In genomic region chr6:38012573-38012972, GRCh38 we compare ENCODE assay signal across 8 cellular contexts.
DNase-seq lines count a peak whose midpoint lies in the region; ATAC-seq, FAIRE-seq and TF ChIP-seq lines count a peak whose summit lies in the region.

No MANE protein-coding gene starts in this region.

- TF ChIP-seq CTCF in A673 (conservative IDR thresholded peaks at IDR 0.05; ENCODE audit: low read depth, low read length) (peak; percentile 83), GM12864 (IDR thresholded peaks at IDR 0.05; ENCODE audit: low read depth, low read length, missing control alignments) (peak; percentile 87), GM12878 (IDR thresholded peaks at IDR 0.05 in 2 of 3, conservative IDR thresholded peaks at IDR 0.05 in 1 of 3; ENCODE audit: control insufficient read depth in 2 of 3, extremely low read depth in 1 of 3, insufficient read depth in 1 of 3, low read depth in 3 of 3, low read length in 3 of 3) (peak; percentile 72 to 85 (median 76)), kidney epithelial cell (IDR thresholded peaks at IDR 0.05; ENCODE audit: insufficient read depth, low read length, poor library complexity, severe bottlenecking) (peak; percentile 70), thyroid gland (IDR thresholded peaks at IDR 0.05) (peak; percentile 21 to 57 (median 36))

- peak; percentile 75 for FAIRE-seq in GM12878 (lab: Jason Lieb, UNC)

- CTCF ChIA-PET in A673 (lab: Charles Lee) (no interaction called here), GM12878 (lab: Yijun Ruan, JAX) (interaction anchor here (0.9 to 2.8 kb wide), 19 partner anchors 9 to 481 kb away, joined by 3 to 24 read pairs (median 6); no protein-coding TSS in a partner anchor)

- TF ChIP-seq EP300 in GM12878 (IDR thresholded peaks at IDR 0.05; ENCODE audit: borderline replicate concordance in 1 of 2, control insufficient read depth in 1 of 2, low read depth in 2 of 2, low read length in 2 of 2) = no peak

- SMC1A ChIA-PET in GM12878 (lab: Charles Lee; ENCODE audit: uncharacterized antibody, unreplicated experiment) = interaction anchor here (0.7 to 3.0 kb wide), 17 partner anchors 10 to 559 kb away, joined by 3 to 13 read pairs (median 4); partner anchors contain the start of gene ZFAND3

- H3K36me3 ChIP-seq in A673 (ENCODE audit: insufficient read depth, low read length, poor library complexity, severe bottlenecking) (no peaks in the 10 kb centered on the region), GM12878 (ENCODE audit: control insufficient read depth in 2 of 2, insufficient read depth in 2 of 2, low read length in 1 of 2) (no peaks in the 10 kb centered on the region), kidney epithelial cell (ENCODE audit: control insufficient read depth, insufficient read depth, low read length) (no peaks in the 10 kb centered on the region), thyroid gland (no peaks in the 10 kb centered on the region)

- WGBS in GM12878 (ENCODE audit: insufficient coverage, insufficient replicate concordance, low lambda C conversion rate, missing lambda C conversion rate) = 20% methylated on average over 5 of the region's 5 CpGs
- 69 to 77% methylated on average over 5 of the region's 5 CpGs for WGBS in thyroid gland, 2 donors

- H3K4me3 ChIP-seq in A673 (ENCODE audit: low read depth, low read length, poor library complexity, severe bottlenecking) (no peak overlapping the region), GM12864 (ENCODE audit: low read depth, low read length) (no peak overlapping the region), GM12878 (no peak overlapping the region), kidney epithelial cell (ENCODE audit: low read depth, low read length) (no peak overlapping the region), thyroid gland (replicated peaks in 1 of 3) (no peak overlapping the region)

- no peak overlapping the region for H3K9ac ChIP-seq in GM12878 (ENCODE audit: control insufficient read depth, insufficient read depth, low read length)

- no TSS peak for BruUV-seq in A673 (replicated peaks; lab: Mats Ljungman, UMichigan)
- no TSS peak for BruUV-seq in GM12878 (replicated peaks; lab: Mats Ljungman, UMichigan)

- no peak overlapping the region for H3K4me2 ChIP-seq in GM12878 (ENCODE audit: control insufficient read depth, insufficient read depth)

- no peak overlapping the region for H3K27ac ChIP-seq in A673 (ENCODE audit: low read depth, low read length, poor library complexity, severe bottlenecking)
- no peak overlapping the region for H3K27ac ChIP-seq in GM12878 (ENCODE audit: control insufficient read depth, insufficient read depth)
- no peak overlapping the region for H3K27ac ChIP-seq in thyroid gland

- in situ Hi-C loops in GM12878 (cut with MboI) = loop anchor here (25.0 kb wide), 1 partner anchor 300 kb away; no protein-coding TSS in a partner anchor

- peak; percentile 60 for DNase-seq in A673 (ENCODE audit: low spot score)
- DNase-seq in GM12864 (ENCODE audit: low read depth) = peak; percentile 38
- DNase-seq in NCI-H446 treated with DMSO at 0.1 percent for 48 hours (lab: John Stamatoyannopoulos, UW) = peak; percentile 40
- DNase-seq in GM12878 (ENCODE audit: low read depth, low spot score) = no peak
- DNase-seq in kidney epithelial cell (ENCODE audit: low read depth) = peak; percentile 16
- peak in 1 of 2 donors; percentile 20 for DNase-seq in thyroid gland
- no peak for DNase-seq in SKM-1 treated with dmso at 0.1 percent for 144 hours (lab: John Stamatoyannopoulos, UW; ENCODE audit: unreplicated experiment)

- ATAC-seq in GM12878 (peak; percentile 94), HG02970 (IDR thresholded peaks at IDR 0.05; ENCODE audit: low FRiP score, unreplicated experiment) (no peak)

- no peaks in the 10 kb centered on the region for H3K4me1 ChIP-seq in A673 (ENCODE audit: insufficient read depth, low read length, poor library complexity, severe bottlenecking)
- no peaks in the 10 kb centered on the region for H3K4me1 ChIP-seq in GM12878 (ENCODE audit: control insufficient read depth, insufficient read depth, low read length)
- peaks cover 22 to 23% of the 10 kb centered on the region in 2 donors for H3K4me1 ChIP-seq in thyroid gland

- peaks cover 11% of the 10 kb centered on the region for H3K9me3 ChIP-seq in A673 (ENCODE audit: low read depth, low read length, poor library complexity, severe bottlenecking)
- no peaks in the 10 kb centered on the region; the same call in 2 of the 3 replicates for H3K9me3 ChIP-seq in GM12878 (replicated peaks; ENCODE audit: control insufficient read depth, insufficient read depth, low read length)
- no peaks in the 10 kb centered on the region for H3K9me3 ChIP-seq in thyroid gland

- no peak overlapping the region for H2AFZ ChIP-seq in GM12878 (ENCODE audit: control insufficient read depth, low read depth, low read length)

- peak; percentile 90 for TF ChIP-seq RAD21 in GM12878 (IDR thresholded peaks at IDR 0.05; ENCODE audit: insufficient read depth, low read depth, low read length)

- H3K27me3 ChIP-seq in A673 (replicated peaks; ENCODE audit: insufficient read depth, low read depth, low read length, poor library complexity) (no peaks in the 10 kb centered on the region), GM12878 (replicated peaks in 1 of 2; ENCODE audit: control insufficient read depth in 2 of 2, insufficient read depth in 2 of 2, low read length in 1 of 2) (no peaks in the 10 kb centered on the region), kidney epithelial cell (ENCODE audit: control insufficient read depth, insufficient read depth, low read length) (no peaks in the 10 kb centered on the region), thyroid gland (no peaks in the 10 kb centered on the region)

- RAD21 ChIA-PET in GM12878 (lab: Charles Lee; ENCODE audit: unreplicated experiment) = interaction anchor here (0.6 to 2.6 kb wide), 7 partner anchors 8 to 558 kb away, joined by 3 to 14 read pairs (median 6); partner anchors contain the start of gene ZFAND3

- POLR2A ChIA-PET in A673 (lab: Charles Lee; ENCODE audit: low non-redundant PET) (no interaction called here), GM12878 (lab: Charles Lee) (no interaction called here)

- TF ChIP-seq POLR2A in GM12878 (IDR thresholded peaks at IDR 0.05; ENCODE audit: low read depth, low read length) (no peak), thyroid gland (IDR thresholded peaks at IDR 0.05) (no peak)

- intact Hi-C loops in A673 (cut with micrococcal nuclease; ENCODE audit: unreplicated experiment) (loop anchor here (1.0 to 5.0 kb wide), 2 partner anchors 221 to 315 kb away; partner anchors contain the start of gene MDGA1), GM12878 (cut with micrococcal nuclease; ENCODE audit: unreplicated experiment) (loop anchor here (1.0 to 10.0 kb wide), 3 partner anchors 148 to 308 kb away; no protein-coding TSS in a partner anchor), thyroid gland (cut with DNase I) (loop anchor here (10.0 kb wide), 1 partner anchor 228 kb away; no protein-coding TSS in a partner anchor)

- no peaks in the 10 kb centered on the region for H4K20me1 ChIP-seq in GM12878 (ENCODE audit: control insufficient read depth, insufficient read depth)

- peaks cover 5% of the 10 kb centered on the region for H3K79me2 ChIP-seq in GM12878 (ENCODE audit: control insufficient read depth, insufficient read depth, low read length)

TF ChIP-seq in GM12878, 131 proteins besides CTCF, POLR2A, EP300 and RAD21 (continues in another document):
- no peak for TF ChIP-seq E2F8 (IDR thresholded peaks at IDR 0.05; ENCODE audit: low read depth, partially characterized antibody)
- TF ChIP-seq SMC3 (IDR thresholded peaks at IDR 0.05; ENCODE audit: borderline replicate concordance, low read length) = peak; percentile 84
- no peak for TF ChIP-seq ZNF687 (IDR thresholded peaks at IDR 0.05)

Comparison
In these comparisons a context has a peak if more than half of its experiments do, and no peak if none do; other contexts are left out.
1. DNase-seq: peak in A673 (single experiment), GM12864 (single experiment), NCI-H446 treated with DMSO at 0.1 percent for 48 hours (single experiment) and kidney epithelial cell (single experiment); none in GM12878 (single experiment) and SKM-1 treated with dmso at 0.1 percent for 144 hours (single experiment).
2. CTCF ChIP-seq: peak in every context shown above with its lines; median percentile 87 in GM12864; 83 in A673; 76 in GM12878; 70 in kidney epithelial cell; 36 in thyroid gland.